In the genomic region with DNA sequence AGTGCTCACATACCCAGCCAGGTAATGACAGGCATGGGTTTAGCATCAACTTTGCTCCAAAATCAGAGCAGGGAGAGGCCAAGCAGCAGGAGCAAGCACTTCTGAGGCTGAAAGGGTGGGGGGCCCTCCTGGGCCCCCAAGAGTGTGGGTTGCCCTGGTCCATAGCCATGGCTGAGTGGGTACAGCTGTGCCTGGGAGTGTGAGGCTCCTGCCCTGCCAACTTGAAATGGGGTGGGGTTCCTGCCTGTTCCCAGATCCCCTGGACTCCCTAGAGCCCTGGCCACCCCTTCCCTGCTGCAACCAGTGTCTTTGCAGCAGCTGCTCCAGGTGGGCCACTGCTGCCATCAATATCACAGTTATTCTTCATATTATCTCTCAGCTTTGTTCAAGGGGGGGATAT, we compare ENCODE assay signal across 24 cellular contexts.
"Had no signal": no experiment of that assay in that cellular context is flagged by ENCODE, and none has a peak within 500 bp of the region (broad histone marks: within the 10 kb centered on the region; RNA-seq: fewer than 3 reads in every experiment).

No MANE protein-coding gene starts in this region.

- H3K36me3 Mint-ChIP-seq: naive thymus-derived CD4-positive, alpha-beta T cell; natural killer cell treated with Interleukin-12 subunit alpha and Interleukin-12 subunit beta and Interleukin-15 and Interleukin-18, amount 100 ng/mL, for 72 hours; stimulated activated naive B cell treated with anti-CD40 and anti-IgM and Interleukin-4, amounts not matched to agents 10 μg/mL and 1 μg/mL and 100 μg/mL, for 72 hours; type B pancreatic cell had no signal

- ATAC-seq: left colon; left lung; mucosa of descending colon; naive thymus-derived CD4-positive, alpha-beta T cell; pancreas; psoas muscle; stimulated activated naive B cell treated with anti-CD40 and anti-IgM and Interleukin-4, amounts not matched to agents 10 μg/mL and 1 μg/mL and 100 μg/mL, for 72 hours had no signal

- H3K4me3 Mint-ChIP-seq: naive thymus-derived CD4-positive, alpha-beta T cell; natural killer cell treated with Interleukin-12 subunit alpha and Interleukin-12 subunit beta and Interleukin-15 and Interleukin-18, amount 100 ng/mL, for 72 hours; stimulated activated naive B cell treated with anti-CD40 and anti-IgM and Interleukin-4, amounts not matched to agents 10 μg/mL and 1 μg/mL and 100 μg/mL, for 72 hours; stimulated activated naive CD8-positive, alpha-beta T cell treated with anti-CD3 and anti-CD28 coated beads, Interleukin-15, Interleukin-2, amounts not matched to agents 100 ng/mL and 50 ng/mL, for 24 hours; type B pancreatic cell had no signal

- H3K4me1 Mint-ChIP-seq: naive thymus-derived CD4-positive, alpha-beta T cell; stimulated activated naive B cell treated with anti-CD40 and anti-IgM and Interleukin-4, amounts not matched to agents 10 μg/mL and 1 μg/mL and 100 μg/mL, for 72 hours had no signal

- H3K36me3 ChIP-seq: left lung, pancreas, right lobe of liver, tibial nerve, vagina had no signal

- DNase-seq: head of caudate nucleus; hippocampal formation; kidney; left colon; left lung; midbrain; mucosa of descending colon; naive thymus-derived CD4-positive, alpha-beta T cell; nucleus accumbens; psoas muscle; right lobe of liver; stimulated activated CD4-positive, alpha-beta T cell treated with anti-CD3 and anti-CD28 coated beads, Interleukin-12 subunit alpha, Interleukin-12 subunit beta, amount 100 ng/mL, for 4 hours; stimulated activated CD4-positive, alpha-beta T cell treated with anti-CD3 and anti-CD28 coated beads, Interleukin-15, amount 100 ng/mL, for 24 hours; stimulated activated CD4-positive, alpha-beta T cell treated with anti-CD3 and anti-CD28 coated beads, Interleukin-4, amount 100 ng/mL, for 24 hours; stimulated activated naive B cell treated with anti-CD40 and anti-IgM and Interleukin-4, amounts not matched to agents 10 μg/mL and 1 μg/mL and 100 μg/mL, for 72 hours; substantia nigra had no signal

- H3K27me3 Mint-ChIP-seq: natural killer cell treated with Interleukin-12 subunit alpha and Interleukin-12 subunit beta and Interleukin-15 and Interleukin-18, amount 100 ng/mL, for 72 hours; stimulated activated naive B cell treated with anti-CD40 and anti-IgM and Interleukin-4, amounts not matched to agents 10 μg/mL and 1 μg/mL and 100 μg/mL, for 72 hours; type B pancreatic cell had no signal

- H3K27ac ChIP-seq: left lung, pancreas, psoas muscle, right lobe of liver, skin epidermis, vagina had no signal

- H3K9me3 ChIP-seq: left lung, mucosa of descending colon, pancreas, psoas muscle, right lobe of liver, tibial nerve, vagina had no signal

- H3K4me1 ChIP-seq: left lung, pancreas, psoas muscle, right lobe of liver, tibial nerve, vagina had no signal

- H3K4me3 ChIP-seq: left lung, lung, mucosa of descending colon, pancreas, psoas muscle, right lobe of liver, skin epidermis, tibial nerve, vagina had no signal

- H3K27ac Mint-ChIP-seq: naive thymus-derived CD4-positive, alpha-beta T cell; natural killer cell treated with Interleukin-12 subunit alpha and Interleukin-12 subunit beta and Interleukin-15 and Interleukin-18, amount 100 ng/mL, for 72 hours; stimulated activated naive B cell treated with anti-CD40 and anti-IgM and Interleukin-4, amounts not matched to agents 10 μg/mL and 1 μg/mL and 100 μg/mL, for 72 hours; stimulated activated naive CD8-positive, alpha-beta T cell treated with anti-CD3 and anti-CD28 coated beads, Interleukin-15, Interleukin-2, amounts not matched to agents 100 ng/mL and 50 ng/mL, for 24 hours; type B pancreatic cell had no signal

- H3K27me3 ChIP-seq: left lung, pancreas, right lobe of liver, tibial nerve, vagina had no signal

- H3K9me3 Mint-ChIP-seq: naive thymus-derived CD4-positive, alpha-beta T cell; natural killer cell treated with Interleukin-12 subunit alpha and Interleukin-12 subunit beta and Interleukin-15 and Interleukin-18, amount 100 ng/mL, for 72 hours; stimulated activated naive B cell treated with anti-CD40 and anti-IgM and Interleukin-4, amounts not matched to agents 10 μg/mL and 1 μg/mL and 100 μg/mL, for 72 hours; stimulated activated naive CD8-positive, alpha-beta T cell treated with anti-CD3 and anti-CD28 coated beads, Interleukin-15, Interleukin-2, amounts not matched to agents 100 ng/mL and 50 ng/mL, for 24 hours had no signal
